In the genomic region with DNA sequence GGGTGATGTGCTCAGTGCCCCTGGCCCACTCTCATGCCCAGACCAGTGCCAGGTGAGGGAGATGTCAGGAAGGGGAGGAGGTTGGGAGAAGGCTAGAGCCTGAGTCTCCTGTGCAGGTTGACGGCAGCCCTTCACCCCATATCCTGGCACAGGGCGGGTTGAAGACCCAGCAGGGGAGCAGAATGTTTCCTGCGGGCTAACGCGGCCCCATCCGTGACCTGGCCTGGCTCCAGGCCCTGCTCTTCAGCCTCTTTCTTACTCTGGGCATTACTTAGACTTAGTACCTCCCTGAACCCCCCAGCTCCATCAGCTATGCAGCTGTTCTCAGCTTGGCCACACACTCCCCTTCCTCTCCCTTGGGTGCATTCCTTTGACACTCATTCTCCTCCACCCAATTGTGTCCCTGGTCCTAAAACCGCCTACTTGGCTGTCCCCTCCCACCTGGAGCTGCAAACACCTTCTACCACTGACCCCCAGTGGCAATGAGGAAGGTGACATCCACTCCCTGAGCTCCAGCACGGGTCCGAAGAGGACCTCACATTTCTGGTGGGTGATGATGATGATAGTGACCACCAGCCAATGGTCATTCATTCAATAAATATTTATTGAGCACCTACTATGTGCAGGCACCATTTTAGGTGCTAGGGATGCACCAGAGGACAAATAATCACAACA, we compare ENCODE assay signal across 11 cellular contexts.
DNase-seq lines count a peak whose midpoint lies in the region; ATAC-seq, FAIRE-seq and TF ChIP-seq lines count a peak whose summit lies in the region.
"Had no signal": no experiment of that assay in that cellular context is flagged by ENCODE, and none has a peak within 500 bp of the region (broad histone marks: within the 10 kb centered on the region; RNA-seq: fewer than 3 reads in every experiment).

No MANE protein-coding gene starts in this region.

- H3K4me3 ChIP-seq in body of pancreas (no peak overlapping the region), pancreas (no peak overlapping the region)
- H3K4me3 ChIP-seq in naive thymus-derived CD4-positive, alpha-beta T cell (ENCODE audit: low read length) = no peak overlapping the region
- H3K4me3 ChIP-seq: lung had no signal

- CTCF ChIA-PET in naive thymus-derived CD4-positive, alpha-beta T cell (lab: Charles Lee) = no interaction called here

- H3K36me3 ChIP-seq in body of pancreas (replicated peaks in 1 of 2; ENCODE audit: insufficient read depth in 1 of 2, low read depth in 2 of 2) = no peaks in the 10 kb centered on the region
- no peaks in the 10 kb centered on the region for H3K36me3 ChIP-seq in pancreas
- no peaks in the 10 kb centered on the region for H3K36me3 ChIP-seq in naive thymus-derived CD4-positive, alpha-beta T cell (ENCODE audit: control insufficient read depth in 2 of 3, insufficient read depth in 3 of 3, low read length in 3 of 3)

- peaks cover under 1 to 42% (median 24%) of the 10 kb centered on the region in 5 donors for H3K27me3 Mint-ChIP-seq in naive thymus-derived CD4-positive, alpha-beta T cell

- POLR2A ChIA-PET in naive thymus-derived CD4-positive, alpha-beta T cell (lab: Charles Lee) = no interaction called here

- no peak for FAIRE-seq in pancreas (lab: Jason Lieb, UNC)

- no peaks in the 10 kb centered on the region for H3K36me3 Mint-ChIP-seq in naive thymus-derived CD4-positive, alpha-beta T cell

- peak in 4 of 7 experiments; percentile 10 to 41 (median 31) for TF ChIP-seq CTCF in body of pancreas (IDR thresholded peaks at IDR 0.05)
- no peak for TF ChIP-seq CTCF in pancreas (IDR thresholded peaks at IDR 0.05)

- intact Hi-C loops in body of pancreas (cut with DNase I) (no loop called here), pancreas (cut with DNase I) (no loop called here)
- intact Hi-C loops in naive thymus-derived CD4-positive, alpha-beta T cell (cut with micrococcal nuclease) = no loop called here

- ATAC-seq in body of pancreas = peak; percentile 56
- ATAC-seq in pancreas = peak in 3 of 4 donors; percentile 63 to 75 (median 71)
- no peak for ATAC-seq in naive thymus-derived CD4-positive, alpha-beta T cell

- DNase-seq in NCI-H1694 (lab: John Stamatoyannopoulos, UW) (peak; percentile 21), NCI-H1694 treated with DMSO at 0.1 percent for 48 hours (lab: John Stamatoyannopoulos, UW) (no peak), NCI-H1436 treated with DMSO at 0.1 percent for 48 hours (lab: John Stamatoyannopoulos, UW) (peak; percentile 66), body of pancreas (peak in 2 of 4 donors; percentile 37 to 38), pancreas (peak in 2 of 6 donors; percentile 14 to 20), MV-4-11 (lab: John Stamatoyannopoulos, UW) (no peak)
- no peak for DNase-seq in naive thymus-derived CD4-positive, alpha-beta T cell
- no peak for DNase-seq in stimulated activated CD4-positive, alpha-beta T cell treated with anti-CD3 and anti-CD28 coated beads, Interleukin-4, amount 100 ng/mL, for 24 hours
- DNase-seq: effector CD8-positive, alpha-beta T cell; stimulated activated CD4-positive, alpha-beta T cell treated with anti-CD3 and anti-CD28 coated beads, Interleukin-1b, Interleukin-23, amount 100 ng/mL, for 48 hours had no signal

- no peak overlapping the region for H3K4me3 Mint-ChIP-seq in naive thymus-derived CD4-positive, alpha-beta T cell

- no peak overlapping the region for H3K27ac Mint-ChIP-seq in naive thymus-derived CD4-positive, alpha-beta T cell

- WGBS in body of pancreas, 2 donors = 20 to 26% methylated on average over 6 to 9 of the region's 9 CpGs
- 28 to 32% methylated on average over 9 of the region's 9 CpGs for WGBS in pancreas, 2 donors

- H3K27me3 ChIP-seq in body of pancreas (no peaks in the 10 kb centered on the region), pancreas (no peaks in the 10 kb centered on the region)
- H3K27me3 ChIP-seq in naive thymus-derived CD4-positive, alpha-beta T cell (ENCODE audit: control insufficient read depth in 2 of 2, insufficient read depth in 2 of 2, low read length in 2 of 2) = no peaks in the 10 kb centered on the region

- TF ChIP-seq POLR2A in body of pancreas (IDR thresholded peaks at IDR 0.05) = no peak

- peaks cover 0 to 6% (median 0%) of the 10 kb centered on the region in 7 donors for H3K4me1 Mint-ChIP-seq in naive thymus-derived CD4-positive, alpha-beta T cell

- H3K9me3 ChIP-seq in body of pancreas (no peaks in the 10 kb centered on the region), pancreas (no peaks in the 10 kb centered on the region)
- H3K9me3 ChIP-seq in naive thymus-derived CD4-positive, alpha-beta T cell (ENCODE audit: control insufficient read depth in 2 of 3, low read length in 3 of 3) = no peaks in the 10 kb centered on the region

- H3K4me1 ChIP-seq in body of pancreas (no peaks in the 10 kb centered on the region), pancreas (no peaks in the 10 kb centered on the region)
- H3K4me1 ChIP-seq in naive thymus-derived CD4-positive, alpha-beta T cell (ENCODE audit: control insufficient read depth in 2 of 2, insufficient read depth in 2 of 2, low read length in 2 of 2) = no peaks in the 10 kb centered on the region

- H3K27ac ChIP-seq in body of pancreas (no peak overlapping the region), pancreas (no peak overlapping the region)
- no peak overlapping the region for H3K27ac ChIP-seq in naive thymus-derived CD4-positive, alpha-beta T cell (ENCODE audit: low read depth, low read length)

- H3K9me3 Mint-ChIP-seq in naive thymus-derived CD4-positive, alpha-beta T cell = peaks cover 0 to 1% (median 0%) of the 10 kb centered on the region in 11 donors

Comparison
In these comparisons a context has a peak if more than half of its experiments do, and no peak if none do; other contexts are left out.
1. DNase-seq: peak in NCI-H1694 (single experiment) and NCI-H1436 treated with DMSO at 0.1 percent for 48 hours (single experiment); none in NCI-H1694 treated with DMSO at 0.1 percent for 48 hours (single experiment), naive thymus-derived CD4-positive, alpha-beta T cell (0 of 9), stimulated activated CD4-positive, alpha-beta T cell treated with anti-CD3 and anti-CD28 coated beads, Interleukin-4, amount 100 ng/mL, for 24 hours (single experiment) and MV-4-11 (single experiment).
2. CTCF ChIP-seq: peak in body of pancreas (4 of 7); none in pancreas (0 of 4).